In genomic region chr17:48925251-48925990, GRCh38 we compare ENCODE assay signal across 24 cellular contexts. TPM values are rescaled to one million over a fixed set of nuclear protein-coding genes. Genes with fewer than 3 reads are reported as not detected.
DNase-seq lines count a peak whose midpoint lies in the region; ATAC-seq and TF ChIP-seq lines count a peak whose summit lies in the region.
"Had no signal": no experiment of that assay in that cellular context is flagged by ENCODE, and none has a peak within 500 bp of the region (broad histone marks: within the 10 kb centered on the region; RNA-seq: fewer than 3 reads in every experiment).

No MANE protein-coding gene starts in this region.

- CTCF ChIA-PET in activated naive CD4-positive, alpha-beta T cell treated with anti-CD3 and anti-CD28 coated beads for 36 hours (lab: Charles Lee): no interaction called here
- CTCF ChIA-PET in Calu3 (lab: Charles Lee): no interaction called here
- CTCF ChIA-PET in activated CD8-positive, alpha-beta T cell treated with anti-CD3 and anti-CD28 coated beads, Interleukin-2, amount 10 ng/mL, durations not matched to agents 7 days and 5 days (lab: Charles Lee): no interaction called here

- intact Hi-C loops in activated naive CD4-positive, alpha-beta T cell treated with anti-CD3 and anti-CD28 coated beads for 36 hours (cut with micrococcal nuclease): no loop called here
- intact Hi-C loops in Calu3 (cut with micrococcal nuclease; ENCODE audit: unreplicated experiment): no loop called here

- TF ChIP-seq CTCF in Calu3 (IDR thresholded peaks at IDR 0.05; ENCODE audit: unreplicated experiment) (no peak), neural crest cell (conservative IDR thresholded peaks at IDR 0.05) (no peak)

- POLR2A ChIA-PET in activated CD8-positive, alpha-beta T cell treated with anti-CD3 and anti-CD28 coated beads, Interleukin-2, amount 10 ng/mL, durations not matched to agents 7 days and 5 days (lab: Charles Lee): no interaction called here

- ATAC-seq in activated CD8-positive, alpha-beta T cell treated with anti-CD3 and anti-CD28 coated beads, Interleukin-2, amount 10 ng/mL, durations not matched to agents 7 days and 5 days: no peak
- no peak for ATAC-seq in HG02588 (IDR thresholded peaks at IDR 0.05; ENCODE audit: unreplicated experiment)
- ATAC-seq: gastrocnemius medialis, psoas muscle had no signal

- H3K27ac Mint-ChIP-seq in activated naive CD4-positive, alpha-beta T cell treated with anti-CD3 and anti-CD28 coated beads for 36 hours: peak overlapping the region; percentile 60
- H3K27ac Mint-ChIP-seq in Calu3 (ENCODE audit: unreplicated experiment) (peak overlapping the region; percentile 13), neural crest cell (ENCODE audit: unreplicated experiment) (no peak overlapping the region)
- H3K27ac Mint-ChIP-seq in activated CD8-positive, alpha-beta T cell treated with anti-CD3 and anti-CD28 coated beads, Interleukin-2, amount 10 ng/mL, durations not matched to agents 7 days and 5 days: peak overlapping the region; percentile 30
- H3K27ac Mint-ChIP-seq: activated B cell treated with CpG ODN at 0.5 μM for 24 hours had no signal

- DNase-seq in activated naive CD4-positive, alpha-beta T cell treated with anti-CD3 and anti-CD28 coated beads for 36 hours: no peak
- DNase-seq in activated naive CD4-positive, alpha-beta T cell (lab: John Stamatoyannopoulos, UW): no peak
- DNase-seq in Calu3 (no peak), neural crest cell (ENCODE audit: low read depth, low spot score) (no peak), NK-92 (lab: John Stamatoyannopoulos, UW; ENCODE audit: unreplicated experiment) (no peak)
- no peak for DNase-seq in activated CD8-positive, alpha-beta T cell treated with anti-CD3 and anti-CD28 coated beads, Interleukin-2, amount 10 ng/mL, durations not matched to agents 7 days and 5 days
- no peak for DNase-seq in activated effector memory CD4-positive, alpha-beta T cell treated with anti-CD3 and anti-CD28 coated beads, Interleukin-2, amount 50 U/mL, for 16 hours
- DNase-seq: activated B cell treated with CpG ODN at 0.5 μM for 24 hours; DMS79; effector memory CD4-positive, alpha-beta T cell; gastrocnemius medialis; KG1; NCI-H524 treated with DMSO at 0.1 percent for 48 hours; psoas muscle; T-helper 9 cell had no signal

- H3K27me3 Mint-ChIP-seq in activated naive CD4-positive, alpha-beta T cell treated with anti-CD3 and anti-CD28 coated beads for 36 hours (ENCODE audit: low read depth): no peaks in the 10 kb centered on the region
- H3K27me3 Mint-ChIP-seq in Calu3 (ENCODE audit: unreplicated experiment) (no peaks in the 10 kb centered on the region), neural crest cell (ENCODE audit: low read depth) (no peaks in the 10 kb centered on the region)
- no peaks in the 10 kb centered on the region for H3K27me3 Mint-ChIP-seq in activated CD8-positive, alpha-beta T cell treated with anti-CD3 and anti-CD28 coated beads, Interleukin-2, amount 10 ng/mL, durations not matched to agents 7 days and 5 days (ENCODE audit: low read depth)
- H3K27me3 Mint-ChIP-seq: activated B cell treated with CpG ODN at 0.5 μM for 24 hours had no signal

- no peak overlapping the region for H3K4me3 Mint-ChIP-seq in activated naive CD4-positive, alpha-beta T cell treated with anti-CD3 and anti-CD28 coated beads for 36 hours
- H3K4me3 Mint-ChIP-seq in Calu3 (ENCODE audit: low read depth, unreplicated experiment) (no peak overlapping the region), neural crest cell (peak overlapping the region; percentile 10)
- no peak overlapping the region for H3K4me3 Mint-ChIP-seq in activated CD8-positive, alpha-beta T cell treated with anti-CD3 and anti-CD28 coated beads, Interleukin-2, amount 10 ng/mL, durations not matched to agents 7 days and 5 days
- H3K4me3 Mint-ChIP-seq: activated B cell treated with CpG ODN at 0.5 μM for 24 hours, CD14-positive monocyte, neural progenitor cell had no signal

- H3K36me3 Mint-ChIP-seq in activated naive CD4-positive, alpha-beta T cell treated with anti-CD3 and anti-CD28 coated beads for 36 hours (ENCODE audit: low read depth): peaks cover 42% of the 10 kb centered on the region
- H3K36me3 Mint-ChIP-seq in Calu3 (ENCODE audit: insufficient read depth, unreplicated experiment) (peaks cover 88% of the 10 kb centered on the region), neural crest cell (ENCODE audit: low read depth) (peaks cover 33% of the 10 kb centered on the region)
- H3K36me3 Mint-ChIP-seq in activated CD8-positive, alpha-beta T cell treated with anti-CD3 and anti-CD28 coated beads, Interleukin-2, amount 10 ng/mL, durations not matched to agents 7 days and 5 days (ENCODE audit: low read depth): peaks cover 71% of the 10 kb centered on the region

- BruUV-seq in Calu3 (replicated peaks; lab: Mats Ljungman, UMichigan): no TSS peak

- H3K4me1 Mint-ChIP-seq in activated naive CD4-positive, alpha-beta T cell treated with anti-CD3 and anti-CD28 coated beads for 36 hours (ENCODE audit: low read depth): peaks cover 3% of the 10 kb centered on the region
- H3K4me1 Mint-ChIP-seq in Calu3 (ENCODE audit: low read depth, unreplicated experiment) (peaks cover 8% of the 10 kb centered on the region), neural crest cell (no peaks in the 10 kb centered on the region)
- H3K4me1 Mint-ChIP-seq in activated CD8-positive, alpha-beta T cell treated with anti-CD3 and anti-CD28 coated beads, Interleukin-2, amount 10 ng/mL, durations not matched to agents 7 days and 5 days (ENCODE audit: low read depth): peaks cover 3% of the 10 kb centered on the region
- H3K4me1 Mint-ChIP-seq: activated B cell treated with CpG ODN at 0.5 μM for 24 hours, neural progenitor cell had no signal

- no peaks in the 10 kb centered on the region for H3K9me3 Mint-ChIP-seq in activated naive CD4-positive, alpha-beta T cell treated with anti-CD3 and anti-CD28 coated beads for 36 hours
- H3K9me3 Mint-ChIP-seq in Calu3 (ENCODE audit: low read depth, unreplicated experiment): no peaks in the 10 kb centered on the region
- no peaks in the 10 kb centered on the region for H3K9me3 Mint-ChIP-seq in activated CD8-positive, alpha-beta T cell treated with anti-CD3 and anti-CD28 coated beads, Interleukin-2, amount 10 ng/mL, durations not matched to agents 7 days and 5 days (ENCODE audit: insufficient read depth)
- no peaks in the 10 kb centered on the region for H3K9me3 Mint-ChIP-seq in neural crest cell
- H3K9me3 Mint-ChIP-seq: activated B cell treated with CpG ODN at 0.5 μM for 24 hours, CD14-positive monocyte, neural progenitor cell had no signal

RNA-seq across cellular contexts. Expression of gene UBE2Z, which starts 17.2 kb away (rescaled TPM):
- total RNA-seq in activated naive CD4-positive, alpha-beta T cell treated with anti-CD3 and anti-CD28 coated beads for 36 hours: 10 to 100 TPM; 76.1 to 76.9 TPM
- total RNA-seq in Calu3 (2022) (179 and 182 TPM in 2 replicates), neural crest cell (55.8 and 56.8 TPM in 2 replicates)
- total RNA-seq in activated CD8-positive, alpha-beta T cell treated with anti-CD3 and anti-CD28 coated beads, Interleukin-2, amount 10 ng/mL, durations not matched to agents 7 days and 5 days: 10 to 100 TPM; 61.8 to 62.4 TPM

RNA-seq across cellular contexts. Expression of gene SNF8, which starts 19.2 kb away (rescaled TPM):
- 10 to 100 TPM; 90.3 to 96.3 TPM for total RNA-seq in activated naive CD4-positive, alpha-beta T cell treated with anti-CD3 and anti-CD28 coated beads for 36 hours
- total RNA-seq in Calu3 (2022): 198 and 213 TPM in 2 replicates
- 100 to 1,000 TPM; 124 to 125 TPM for total RNA-seq in activated CD8-positive, alpha-beta T cell treated with anti-CD3 and anti-CD28 coated beads, Interleukin-2, amount 10 ng/mL, durations not matched to agents 7 days and 5 days
- total RNA-seq in neural crest cell: 146 and 153 TPM in 2 replicates

RNA-seq across cellular contexts. Expression of gene ATP5MC1, which starts 32.8 kb away (rescaled TPM):
- total RNA-seq in activated naive CD4-positive, alpha-beta T cell treated with anti-CD3 and anti-CD28 coated beads for 36 hours: 100 to 1,000 TPM; 144 to 149 TPM
- total RNA-seq in Calu3 (2022) (131 and 134 TPM in 2 replicates), neural crest cell (84.7 and 87.5 TPM in 2 replicates)
- 100 to 1,000 TPM in 1 of 2 experiments, 10 to 100 TPM in 1; 96.7 to 100 TPM for total RNA-seq in activated CD8-positive, alpha-beta T cell treated with anti-CD3 and anti-CD28 coated beads, Interleukin-2, amount 10 ng/mL, durations not matched to agents 7 days and 5 days

RNA-seq across cellular contexts. Expression of gene GIP, which starts 43.0 kb away (rescaled TPM):
- not detected for total RNA-seq in activated naive CD4-positive, alpha-beta T cell treated with anti-CD3 and anti-CD28 coated beads for 36 hours
- total RNA-seq in Calu3 (2022): not detected in 2 replicates
- not detected for total RNA-seq in activated CD8-positive, alpha-beta T cell treated with anti-CD3 and anti-CD28 coated beads, Interleukin-2, amount 10 ng/mL, durations not matched to agents 7 days and 5 days
- not detected in 2 replicates for total RNA-seq in neural crest cell
- total RNA-seq: activated B cell treated with CpG ODN at 0.5 μM for 24 hours; activated CD8-positive, alpha-beta memory T cell treated with anti-CD3 and anti-CD28 coated beads for 36 hours; esophagus muscularis mucosa; gastrocnemius medialis; lower leg skin; psoas muscle; RPMI7951; SK-MEL-5; thoracic aorta had no signal
